8 cellular contexts compared by ENCODE assay signal in the genomic region with DNA sequence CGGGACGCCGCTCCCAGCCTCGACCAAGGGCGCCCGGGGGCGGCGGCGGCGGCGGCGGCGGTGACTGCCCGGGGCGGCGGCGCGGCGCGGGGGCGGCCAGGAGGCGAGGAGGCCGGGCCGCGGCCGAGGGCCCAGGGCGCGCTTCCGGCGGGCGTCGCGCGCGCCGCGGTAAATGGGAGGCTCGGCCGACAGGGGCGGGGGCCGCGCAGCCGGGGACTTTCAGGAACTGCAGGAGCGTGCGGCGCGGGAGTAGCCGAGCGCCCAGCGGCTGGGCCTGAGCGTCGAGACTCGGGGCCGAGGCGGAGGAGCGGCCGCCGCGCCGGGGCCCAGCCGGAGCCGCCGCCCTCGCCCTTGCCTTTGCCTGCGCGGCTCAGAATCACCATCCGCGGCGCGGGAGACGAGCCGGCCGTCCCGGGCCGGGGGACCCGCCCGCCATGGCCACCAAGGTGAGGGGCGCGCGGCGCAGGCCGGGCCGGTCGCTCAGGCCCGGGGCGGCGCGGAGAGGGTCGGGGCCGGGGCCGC.
DNase-seq lines count a peak whose midpoint lies in the region; ATAC-seq lines count a peak whose summit lies in the region.

A gene (plus strand): TSS at position 246 of the 522 bp plus-strand sequence. CDS start 189 bp downstream, at position 435.

- H3K27me3 Mint-ChIP-seq in effector memory CD8-positive, alpha-beta T cell: peaks cover 6 to 13% of the 10 kb centered on the region in 2 donors
- H3K27me3 Mint-ChIP-seq in memory B cell: no peaks in the 10 kb centered on the region

- in situ Hi-C loops in ACHN (cut with HindIII; ENCODE audit: low pct_ligation_motif_present, low pct_unique_long_range_greater_than_20kb, low sequenced_read_pairs): no loop called here

- peak within 1 kb of the TSS; percentile 88 to 90 for H3K4me3 Mint-ChIP-seq in effector memory CD8-positive, alpha-beta T cell
- H3K4me3 Mint-ChIP-seq in memory B cell: peak within 1 kb of the TSS; percentile 94

- DNase-seq in ACHN: peak; percentile 75
- peak; percentile 84 for DNase-seq in NCI-H748 (lab: John Stamatoyannopoulos, UW; ENCODE audit: unreplicated experiment)
- DNase-seq in activated CD8-positive, alpha-beta memory T cell treated with anti-CD3 and anti-CD28 coated beads for 24 hours: peak; percentile 83
- peak; percentile 32 to 42 (median 42) for DNase-seq in effector memory CD8-positive, alpha-beta T cell
- DNase-seq in memory B cell (ENCODE audit: low spot score in 2 of 2): peak; percentile 52 to 57
- DNase-seq in stimulated activated CD8-positive, alpha-beta memory T cell treated with anti-CD3 and anti-CD28 coated beads, Interleukin-12 subunit alpha, Interleukin-12 subunit beta, amount 100 ng/mL, for 4 hours (ENCODE audit: low read depth): peak; percentile 51

- H3K27ac Mint-ChIP-seq in effector memory CD8-positive, alpha-beta T cell: peak within 1 kb of the TSS; percentile 91 to 93
- H3K27ac Mint-ChIP-seq in memory B cell: peak within 1 kb of the TSS; percentile 98

- H3K9me3 Mint-ChIP-seq in effector memory CD8-positive, alpha-beta T cell: no peaks in the 10 kb centered on the region
- no peaks in the 10 kb centered on the region for H3K9me3 Mint-ChIP-seq in memory B cell

- H3K36me3 Mint-ChIP-seq in effector memory CD8-positive, alpha-beta T cell (ENCODE audit: insufficient read depth): peaks cover 8% of the 10 kb centered on the region
- H3K36me3 Mint-ChIP-seq in memory B cell: peaks cover 2% of the 10 kb centered on the region

- H3K4me1 Mint-ChIP-seq in effector memory CD8-positive, alpha-beta T cell (ENCODE audit: low read depth in 2 of 2): peaks cover 13 to 16% of the 10 kb centered on the region in 2 donors
- H3K4me1 Mint-ChIP-seq in memory B cell: peaks cover 29% of the 10 kb centered on the region

- ATAC-seq in GM18520 (IDR thresholded peaks at IDR 0.05; ENCODE audit: unreplicated experiment) (peak; percentile 65), HG03045 (IDR thresholded peaks at IDR 0.05; ENCODE audit: unreplicated experiment) (peak; percentile 71), memory B cell (ENCODE audit: low read depth) (peak; percentile 67)
- peak; percentile 77 for ATAC-seq in effector memory CD8-positive, alpha-beta T cell (replicated peaks)

Comparison
In these comparisons a context has a peak if more than half of its experiments do, and no peak if none do; other contexts are left out.
1. Peak in every context shown above with its lines: DNase-seq and ATAC-seq.